In the genomic region with DNA sequence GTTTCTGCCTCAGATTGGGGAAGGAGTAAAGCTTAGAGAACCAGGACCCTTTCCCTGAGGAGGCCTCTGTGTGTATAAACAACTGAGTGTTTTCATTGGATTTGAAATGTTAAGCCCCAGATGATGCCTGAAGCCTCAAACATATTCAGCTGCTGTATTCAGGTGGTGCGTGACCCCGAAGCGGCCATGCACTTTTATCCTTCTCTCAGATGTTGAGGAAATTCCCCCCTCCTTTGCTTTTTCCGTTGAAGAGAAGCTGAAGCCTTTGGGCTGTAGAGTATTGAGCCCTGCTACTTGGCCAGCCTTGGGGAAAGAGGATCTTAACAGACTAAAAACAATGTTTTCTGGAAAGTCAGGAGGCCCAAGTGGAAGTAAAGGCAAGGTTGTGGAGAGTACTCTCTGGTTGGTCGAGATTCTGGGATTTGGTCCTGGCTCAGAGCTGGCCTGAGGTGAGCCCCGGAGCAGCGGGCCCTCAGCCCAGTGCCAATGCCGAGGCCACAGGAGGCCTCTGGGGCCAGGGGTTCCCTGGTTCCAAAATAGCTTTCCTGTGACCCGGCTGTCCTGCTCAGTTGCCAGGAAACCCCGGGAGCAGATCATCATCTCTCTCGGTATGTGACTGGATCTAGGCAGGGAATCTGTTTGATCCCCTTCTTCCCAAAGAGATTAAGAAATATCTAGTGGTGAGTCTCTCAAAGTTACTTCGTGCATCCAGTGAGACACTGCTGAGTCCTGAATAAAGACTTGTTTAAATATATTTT, we compare ENCODE assay signal across 20 cellular contexts. TPM values are rescaled to one million over a fixed set of nuclear protein-coding genes. Genes with fewer than 3 reads are reported as not detected.
DNase-seq lines count a peak whose midpoint lies in the region; ATAC-seq, FAIRE-seq and TF ChIP-seq lines count a peak whose summit lies in the region.
"Had no signal": no experiment of that assay in that cellular context is flagged by ENCODE, and none has a peak within 500 bp of the region (broad histone marks: within the 10 kb centered on the region; RNA-seq: fewer than 3 reads in every experiment).

No MANE protein-coding gene starts in this region.

- FAIRE-seq in endothelial cell of umbilical vein (lab: Jason Lieb, UNC): no peak
- FAIRE-seq: A549, D721Med, GM12892, GM18507 had no signal

- H3K36me3 ChIP-seq in H7 (replicated peaks; ENCODE audit: control insufficient read depth, insufficient read depth, low read length) (no peaks in the 10 kb centered on the region), endothelial cell of umbilical vein (ENCODE audit: control insufficient read depth in 2 of 2, extremely low read depth in 1 of 2, insufficient read depth in 2 of 2, low read length in 2 of 2) (no peaks in the 10 kb centered on the region), skeletal muscle tissue (ENCODE audit: control insufficient read depth in 3 of 3, insufficient read depth in 3 of 3, low read length in 3 of 3) (no peaks in the 10 kb centered on the region), upper lobe of right lung (no peaks in the 10 kb centered on the region)

- peaks cover 40% of the 10 kb centered on the region for H3K4me1 Mint-ChIP-seq in nephron progenitor cell

- no peak for TF ChIP-seq CTCF in endothelial cell of umbilical vein (IDR thresholded peaks at IDR 0.05; ENCODE audit: extremely low read depth in 1 of 2, insufficient read depth in 1 of 2, low read depth in 1 of 2, low read length in 2 of 2)
- TF ChIP-seq CTCF in nephron progenitor cell (IDR thresholded peaks at IDR 0.05): no peak
- TF ChIP-seq CTCF in upper lobe of right lung (IDR thresholded peaks at IDR 0.05): no peak

- no peaks in the 10 kb centered on the region for H3K9me3 ChIP-seq in endothelial cell of umbilical vein (replicated peaks; ENCODE audit: control insufficient read depth, insufficient read depth, low read length)
- no peaks in the 10 kb centered on the region for H3K9me3 ChIP-seq in skeletal muscle tissue (ENCODE audit: control insufficient read depth in 3 of 3, low read length in 3 of 3)
- no peaks in the 10 kb centered on the region for H3K9me3 ChIP-seq in upper lobe of right lung
- H3K9me3 ChIP-seq: A549 had no signal

- no peak for ATAC-seq in upper lobe of right lung
- ATAC-seq: A549 had no signal

- peaks cover 6% of the 10 kb centered on the region for H3K27me3 Mint-ChIP-seq in nephron progenitor cell (ENCODE audit: low read depth, poor library complexity)

- H3K36me3 Mint-ChIP-seq in nephron progenitor cell (ENCODE audit: low read depth): peaks cover 11% of the 10 kb centered on the region

- dilution Hi-C loops in endothelial cell of umbilical vein (cut with MboI; ENCODE audit: extremely low pct_ligation_motif_present, low sequenced_read_pairs): no loop called here

- DNase-seq in H7 (peak; percentile 44), endothelial cell of umbilical vein (ENCODE audit: low read depth, low spot score) (peak; percentile 40), nephron progenitor cell (no peak), upper lobe of right lung (no peak), ACHN (no peak)
- DNase-seq in activated naive CD4-positive, alpha-beta T cell (lab: John Stamatoyannopoulos, UW): no peak
- DNase-seq: C1 segment of cervical spinal cord, GOT3, KBM-7, MV-4-11, NCI-H187 treated with DMSO at 0.1 percent for 48 hours, NCI-H345, NCI-H524 treated with DMSO at 0.1 percent for 48 hours, SHP77 had no signal

- H3K27ac ChIP-seq in endothelial cell of umbilical vein (ENCODE audit: insufficient read depth, low read depth, low read length) (no peak overlapping the region), skeletal muscle tissue (ENCODE audit: low read depth, low read length) (peak overlapping the region; percentile 43), upper lobe of right lung (no peak overlapping the region)
- H3K27ac ChIP-seq: A549 had no signal

- peaks cover 25% of the 10 kb centered on the region for H3K9me3 Mint-ChIP-seq in nephron progenitor cell

- no peaks in the 10 kb centered on the region for H3K9me1 ChIP-seq in endothelial cell of umbilical vein (replicated peaks; ENCODE audit: control insufficient read depth, extremely low read depth, insufficient read depth, low read length)

- CTCF ChIA-PET in endothelial cell of umbilical vein (lab: Charles Lee): no interaction called here

- POLR2A ChIA-PET in endothelial cell of umbilical vein (lab: Charles Lee): no interaction called here

- intact Hi-C loops in endothelial cell of umbilical vein (cut with micrococcal nuclease) (no loop called here), upper lobe of right lung (cut with DNase I) (no loop called here)

- H3K27me3 ChIP-seq in H7 (ENCODE audit: control insufficient read depth, insufficient read depth, low read length) (no peaks in the 10 kb centered on the region), endothelial cell of umbilical vein (ENCODE audit: control insufficient read depth in 2 of 2, insufficient read depth in 2 of 2, low read length in 2 of 2) (peaks cover 2 to 3% of the 10 kb centered on the region in 2 experiments), skeletal muscle tissue (ENCODE audit: control insufficient read depth in 3 of 3, insufficient read depth in 3 of 3, low read length in 3 of 3) (no peaks in the 10 kb centered on the region), upper lobe of right lung (no peaks in the 10 kb centered on the region)

- H3K4me3 ChIP-seq in H7 (ENCODE audit: insufficient read depth, low read depth, low read length) (no peak overlapping the region), endothelial cell of umbilical vein (replicated peaks in 1 of 3; ENCODE audit: insufficient read depth in 1 of 3, low read depth in 1 of 3, low read length in 3 of 3) (no peak overlapping the region), skeletal muscle tissue (ENCODE audit: low read length in 3 of 3) (no peak overlapping the region), upper lobe of right lung (no peak overlapping the region)
- H3K4me3 ChIP-seq: A549 had no signal

- no peak overlapping the region for H3K9ac ChIP-seq in endothelial cell of umbilical vein (replicated peaks; ENCODE audit: extremely low read depth, insufficient read depth, low read length)
- peak overlapping the region in 1 of 3 donors; percentile 27 for H3K9ac ChIP-seq in skeletal muscle tissue (ENCODE audit: low read depth in 1 of 3, low read length in 3 of 3)

- BruUV-seq in endothelial cell of umbilical vein (replicated peaks; lab: Mats Ljungman, UMichigan): no TSS peak

- in situ Hi-C loops in ACHN (cut with HindIII; ENCODE audit: low pct_ligation_motif_present, low pct_unique_long_range_greater_than_20kb, low sequenced_read_pairs): no loop called here

- no peak overlapping the region for H3K4me3 Mint-ChIP-seq in nephron progenitor cell

- H3K79me2 ChIP-seq in endothelial cell of umbilical vein (ENCODE audit: control insufficient read depth, insufficient read depth, low read length): no peaks in the 10 kb centered on the region

- peak overlapping the region; percentile 89 for H3K27ac Mint-ChIP-seq in nephron progenitor cell

- no peak overlapping the region for H2AFZ ChIP-seq in endothelial cell of umbilical vein (ENCODE audit: low read depth, low read length)

- H4K20me1 ChIP-seq in endothelial cell of umbilical vein (replicated peaks; ENCODE audit: control insufficient read depth, extremely low read depth, insufficient read depth, low read length): no peaks in the 10 kb centered on the region

- TF ChIP-seq POLR2A in endothelial cell of umbilical vein (IDR thresholded peaks at IDR 0.05; ENCODE audit: low read depth, low read length): no peak

- H3K4me2 ChIP-seq in endothelial cell of umbilical vein (ENCODE audit: insufficient read depth, low read length): no peak overlapping the region
- H3K4me2 ChIP-seq: A549 had no signal

- peaks cover 11% of the 10 kb centered on the region for H3K4me1 ChIP-seq in endothelial cell of umbilical vein (ENCODE audit: control insufficient read depth, extremely low read depth, insufficient read depth, low read length)
- peaks cover 6 to 9% (median 8%) of the 10 kb centered on the region in 3 donors for H3K4me1 ChIP-seq in skeletal muscle tissue (ENCODE audit: control insufficient read depth in 3 of 3, insufficient read depth in 3 of 3, low read length in 3 of 3)
- no peaks in the 10 kb centered on the region for H3K4me1 ChIP-seq in upper lobe of right lung
- H3K4me1 ChIP-seq: A549 had no signal

RNA-seq across cellular contexts. Expression of gene FKBP6, which starts 22.5 kb away (rescaled TPM):
- 0.10 TPM in 1 of 2 replicates, not detected in the other for total RNA-seq in H7 (2014; rRNA removed; shearing (Covaris generic))
- not detected in 2 replicates for total RNA-seq in endothelial cell of umbilical vein
- polyA plus RNA-seq in endothelial cell of umbilical vein: 0.04 TPM in 1 of 2 replicates, not detected in the other
- not detected in 2 replicates for polyA plus RNA-seq in endothelial cell of umbilical vein (2011; cell fraction: cytosol; rRNA removed)
- polyA plus RNA-seq in endothelial cell of umbilical vein (2011; cell fraction: nucleus; rRNA removed): not detected in 2 replicates
- polyA plus RNA-seq in endothelial cell of umbilical vein (2012): not detected in 2 replicates
- polyA minus RNA-seq in endothelial cell of umbilical vein: not detected in 2 replicates
- not detected for polyA minus RNA-seq in endothelial cell of umbilical vein (2011; cell fraction: cytosol; rRNA and poly(A)+ RNA removed)
- not detected in 2 replicates for polyA minus RNA-seq in endothelial cell of umbilical vein (2011; cell fraction: nucleus; rRNA and poly(A)+ RNA removed)
- total RNA-seq in skeletal muscle tissue: under 0.01 TPM
- not detected for total RNA-seq in upper lobe of right lung
- total RNA-seq: RPMI7951 had no signal

RNA-seq across cellular contexts. Expression of gene TRIM50, which starts 22.6 kb away (rescaled TPM):
- 0.11 TPM in 1 of 2 replicates, not detected in the other for total RNA-seq in H7 (2014; rRNA removed; shearing (Covaris generic))
- total RNA-seq in endothelial cell of umbilical vein (not detected in 2 replicates), skeletal muscle tissue (0.52 TPM), upper lobe of right lung (0.20 TPM)
- polyA plus RNA-seq in endothelial cell of umbilical vein: not detected in 2 replicates
- polyA plus RNA-seq in endothelial cell of umbilical vein (2011; cell fraction: cytosol; rRNA removed): not detected in 2 replicates
- not detected in 2 replicates for polyA plus RNA-seq in endothelial cell of umbilical vein (2011; cell fraction: nucleus; rRNA removed)
- polyA plus RNA-seq in endothelial cell of umbilical vein (2012): not detected in 2 replicates
- not detected in 2 replicates for polyA minus RNA-seq in endothelial cell of umbilical vein
- polyA minus RNA-seq in endothelial cell of umbilical vein (2011; cell fraction: cytosol; rRNA and poly(A)+ RNA removed): not detected
- polyA minus RNA-seq in endothelial cell of umbilical vein (2011; cell fraction: nucleus; rRNA and poly(A)+ RNA removed): not detected in 2 replicates
- total RNA-seq: RPMI7951 had no signal
- polyA plus RNA-seq: A549 had no signal

RNA-seq across cellular contexts. Expression of gene NSUN5, which starts 41.9 kb away (rescaled TPM):
- 69.1 and 90.9 TPM in 2 replicates for total RNA-seq in H7 (2014; rRNA removed; shearing (Covaris generic))
- total RNA-seq in endothelial cell of umbilical vein: 4.5 and 6.8 TPM in 2 replicates
- 4.1 and 6.3 TPM in 2 replicates for polyA plus RNA-seq in endothelial cell of umbilical vein
- 2.9 and 3.3 TPM in 2 replicates for polyA plus RNA-seq in endothelial cell of umbilical vein (2011; cell fraction: cytosol; rRNA removed)
- polyA plus RNA-seq in endothelial cell of umbilical vein (2011; cell fraction: nucleus; rRNA removed): 4.8 and 5.3 TPM in 2 replicates
- polyA plus RNA-seq in endothelial cell of umbilical vein (2012): 2.3 and 3.7 TPM in 2 replicates
- 1.4 and 3.5 TPM in 2 replicates for polyA minus RNA-seq in endothelial cell of umbilical vein
- polyA minus RNA-seq in endothelial cell of umbilical vein (2011; cell fraction: cytosol; rRNA and poly(A)+ RNA removed): 30.9 TPM
- polyA minus RNA-seq in endothelial cell of umbilical vein (2011; cell fraction: nucleus; rRNA and poly(A)+ RNA removed): 1.5 and 2.1 TPM in 2 replicates
- total RNA-seq in skeletal muscle tissue: 13.0 TPM
- total RNA-seq in upper lobe of right lung: 22.4 TPM

Comparison
In these comparisons a context has a peak if more than half of its experiments do, and no peak if none do; other contexts are left out.
1. DNase-seq: peak in H7 (single experiment) and endothelial cell of umbilical vein (single experiment); none in nephron progenitor cell (single experiment), upper lobe of right lung (single experiment), activated naive CD4-positive, alpha-beta T cell (0 of 4) and ACHN (single experiment).